Comparison of ENCODE assay signal across 19 cellular contexts in the genomic region with DNA sequence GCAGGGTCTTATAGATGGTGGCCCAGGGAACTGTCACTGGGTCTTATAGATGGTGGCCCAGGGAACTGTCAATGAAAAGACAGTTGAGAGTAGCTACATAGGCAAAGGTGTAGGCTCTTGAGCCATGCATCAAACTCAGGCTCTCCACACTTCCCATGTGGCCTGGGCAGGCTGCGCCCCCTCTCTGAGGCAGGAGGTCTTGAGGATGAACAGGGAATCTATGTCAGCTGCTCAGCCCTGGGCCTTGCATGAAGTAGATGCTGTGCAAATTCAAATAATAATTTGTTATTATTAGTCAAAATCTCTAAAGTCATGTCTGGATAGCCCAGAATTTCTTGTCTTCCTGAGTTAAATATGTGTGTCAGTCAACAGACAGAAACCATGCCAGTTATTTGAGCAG. TPM values are rescaled to one million over a fixed set of nuclear protein-coding genes. Genes with fewer than 3 reads are reported as not detected.
DNase-seq lines count a peak whose midpoint lies in the region; ATAC-seq, FAIRE-seq and TF ChIP-seq lines count a peak whose summit lies in the region.
"Had no signal": no experiment of that assay in that cellular context is flagged by ENCODE, and none has a peak within 500 bp of the region (broad histone marks: within the 10 kb centered on the region; RNA-seq: fewer than 3 reads in every experiment).

No MANE protein-coding gene starts in this region.

- H3K27ac ChIP-seq in HCT116 (ENCODE audit: low read depth, low read length) (no peak overlapping the region), WERI-Rb-1 (peak overlapping the region; percentile 61), H1 (ENCODE audit: low read depth, low read length) (no peak overlapping the region)
- H3K27ac ChIP-seq: 22Rv1, A549, C4-2B had no signal

- H2BK20ac ChIP-seq in H1 (ENCODE audit: low read length): no peak overlapping the region

- H3K23me2 ChIP-seq in H1 (ENCODE audit: low read depth, low read length): no peaks in the 10 kb centered on the region

- WGBS in H1 (ENCODE audit: extremely low coverage in 1 of 2, insufficient coverage in 1 of 2, insufficient read length in 1 of 2, insufficient replicate concordance in 2 of 2, low coverage in 1 of 2, low lambda C conversion rate in 2 of 2, missing lambda C conversion rate in 1 of 2), 2 experiments: 89% methylated on average over 1 of the region's 1 CpG; no CpG with 5 or more reads in 1 of the 2 experiments

- intact Hi-C loops in HCT116 (cut with micrococcal nuclease): no loop called here

- H3K4me1 ChIP-seq in HCT116 (ENCODE audit: control insufficient read depth in 1 of 2, insufficient read depth in 2 of 2, low read length in 2 of 2) (no peaks in the 10 kb centered on the region), H1 (replicated peaks in 1 of 4; ENCODE audit: control insufficient read depth in 3 of 4, insufficient read depth in 4 of 4, low read length in 3 of 4) (no peaks in the 10 kb centered on the region)
- H3K4me1 ChIP-seq: A549 had no signal

- BruUV-seq in HCT116 (replicated peaks; lab: Mats Ljungman, UMichigan): no TSS peak

- POLR2A ChIA-PET in HCT116 (lab: Charles Lee) (no interaction called here), H1 (lab: Charles Lee; ENCODE audit: partially characterized antibody) (interaction anchor here (4.0 kb wide), 1 partner anchor 10 kb away, joined by 24 read pairs; no protein-coding TSS in a partner anchor)

- DNase-seq in GM13977 (ENCODE audit: low spot score) (no peak), HCT116 (ENCODE audit: low read depth, low spot score) (no peak), WERI-Rb-1 (no peak), H1 (ENCODE audit: low read depth in 1 of 2, low spot score in 2 of 2) (no peak), middle frontal gyrus (ENCODE audit: extremely low spot score, low spot score) (no peak), GM19240 (ENCODE audit: insufficient read length, low spot score) (no peak)
- DNase-seq: AML-193; CD4-positive, alpha-beta T cell; DMS153; DMS79 treated with DMSO at 0.1 percent for 48 hours; GF-D8; IMR-90; KBM-7 had no signal

- no peak overlapping the region for H2BK120ac ChIP-seq in H1 (replicated peaks; ENCODE audit: low read depth, low read length)

- H3K79me2 ChIP-seq in HCT116 (ENCODE audit: insufficient read depth, low read length) (no peaks in the 10 kb centered on the region), H1 (ENCODE audit: control insufficient read depth in 1 of 2, insufficient read depth in 2 of 2, low read length in 2 of 2) (no peaks in the 10 kb centered on the region)

- CTCF ChIA-PET in HCT116 (lab: Charles Lee): no interaction called here
- CTCF ChIA-PET in H1 (lab: Charles Lee; ENCODE audit: partially characterized antibody): interaction anchor here (0.6 to 2.6 kb wide), 7 partner anchors 8 to 89 kb away, joined by 3 to 9 read pairs (median 3); no protein-coding TSS in a partner anchor

- H3K56ac ChIP-seq in H1 (replicated peaks; ENCODE audit: insufficient read length, low read depth, low read length): no peak overlapping the region

- TF ChIP-seq RAD21 in HCT116 (IDR thresholded peaks at IDR 0.05; ENCODE audit: low read depth) (peak; percentile 12; the same call in 1 of the 2 replicates), H1 (IDR thresholded peaks at IDR 0.05 in 1 of 2, conservative IDR thresholded peaks at IDR 0.05 in 1 of 2; ENCODE audit: low read depth in 2 of 2, low read length in 2 of 2) (peak; percentile 37 to 42)

- ATAC-seq in HCT116 (0 out of 2 replicates have a peak, but pooled peaks have one; percentile 11), GM21723 (IDR thresholded peaks at IDR 0.05; ENCODE audit: unreplicated experiment) (no peak), GM19324 (IDR thresholded peaks at IDR 0.05; ENCODE audit: low FRiP score, unreplicated experiment) (no peak)

- no peaks in the 10 kb centered on the region for H3K9me2 ChIP-seq in HCT116 (ENCODE audit: insufficient read depth)

- H2BK12ac ChIP-seq in H1 (ENCODE audit: low read depth, low read length): no peak overlapping the region

- RAD21 ChIA-PET in HCT116 (lab: Charles Lee; ENCODE audit: low non-redundant PET in 1 of 2, low total read pairs in 2 of 2, uncharacterized antibody in 2 of 2, unreplicated experiment in 2 of 2): no interaction called here

- H3K79me1 ChIP-seq in H1 (ENCODE audit: low read depth, low read length): no peaks in the 10 kb centered on the region

- no peaks in the 10 kb centered on the region for H4K20me1 ChIP-seq in HCT116 (ENCODE audit: insufficient read depth)
- H4K20me1 ChIP-seq in H1 (replicated peaks in 1 of 2; ENCODE audit: control insufficient read depth in 1 of 2, insufficient read depth in 2 of 2, low read length in 2 of 2): peaks cover 0 to 2% of the 10 kb centered on the region in 2 experiments

- H3K4ac ChIP-seq in H1 (replicated peaks; ENCODE audit: insufficient read length, low read depth, low read length): no peak overlapping the region

- H4K8ac ChIP-seq in H1 (ENCODE audit: extremely low read depth, insufficient read depth, low read length): no peak overlapping the region

- H3K27me3 ChIP-seq in HCT116 (ENCODE audit: insufficient read depth, low read length): no peaks in the 10 kb centered on the region
- no peaks in the 10 kb centered on the region for H3K27me3 ChIP-seq in WERI-Rb-1 (ENCODE audit: insufficient read depth, low read depth, severe bottlenecking)
- H3K27me3 ChIP-seq in H1 (replicated peaks in 1 of 4; ENCODE audit: control insufficient read depth in 3 of 4, extremely low read depth in 1 of 4, insufficient read depth in 3 of 4, low read length in 3 of 4): no peaks in the 10 kb centered on the region; a peak in 1 of 7 replicates

- TF ChIP-seq EP300 in H1 (IDR thresholded peaks at IDR 0.05; ENCODE audit: borderline replicate concordance in 1 of 2, low read depth in 2 of 2, low read length in 2 of 2): no peak

- in situ Hi-C loops in GM13977 (cut with MboI; ENCODE audit: low pct_unique_long_range_greater_than_20kb, low sequenced_read_pairs, unreplicated experiment): no loop called here

- H2BK5ac ChIP-seq in H1 (ENCODE audit: low read depth, low read length): no peak overlapping the region

- no peak overlapping the region for H4K5ac ChIP-seq in H1 (ENCODE audit: insufficient read length, low read depth, low read length)

- FAIRE-seq in H1 (lab: Jason Lieb, UNC): no peak
- FAIRE-seq: A549, HTR-8/SVneo had no signal

- H3K14ac ChIP-seq in H1 (ENCODE audit: insufficient read length): no peak overlapping the region

- peak; percentile 10 for TF ChIP-seq CTCF in GM13977 (IDR thresholded peaks at IDR 0.05; ENCODE audit: extremely low read depth, insufficient read depth, missing control alignments)
- no peak for TF ChIP-seq CTCF in HCT116 (IDR thresholded peaks at IDR 0.05 in 2 of 3, conservative IDR thresholded peaks at IDR 0.05 in 1 of 3; ENCODE audit: borderline replicate concordance in 1 of 3, insufficient read depth in 1 of 3, low read depth in 2 of 3, low read length in 2 of 3)
- TF ChIP-seq CTCF in WERI-Rb-1 (IDR thresholded peaks at IDR 0.05; ENCODE audit: low read depth, low read length): peak; percentile 21; the same call in 1 of the 2 replicates
- TF ChIP-seq CTCF in H1 (IDR thresholded peaks at IDR 0.05; ENCODE audit: control extremely low read depth in 1 of 3, insufficient read depth in 1 of 3, low read depth in 1 of 3, low read length in 3 of 3): peak in 2 of 3 experiments; percentile 31 to 38; a peak in 2 of 4 replicates

- H2AFZ ChIP-seq in HCT116 (ENCODE audit: low read depth, low read length, poor library complexity, severe bottlenecking) (no peak overlapping the region), H1 (ENCODE audit: low read length) (no peak overlapping the region)

- H3K4me2 ChIP-seq in HCT116 (ENCODE audit: low read length) (no peak overlapping the region), H1 (ENCODE audit: insufficient read depth in 1 of 2, low read depth in 2 of 2, low read length in 2 of 2) (no peak overlapping the region)
- H3K4me2 ChIP-seq: A549 had no signal

- no peak overlapping the region for H3K23ac ChIP-seq in H1 (ENCODE audit: insufficient read length)

- H3K36me3 ChIP-seq in HCT116 (ENCODE audit: control insufficient read depth in 1 of 2, insufficient read depth in 2 of 2, low read length in 2 of 2) (no peaks in the 10 kb centered on the region), WERI-Rb-1 (peaks cover 40% of the 10 kb centered on the region), H1 (ENCODE audit: control insufficient read depth in 2 of 4, insufficient read depth in 4 of 4, low read length in 3 of 4) (no peaks in the 10 kb centered on the region)

- H2AK5ac ChIP-seq in H1 (ENCODE audit: low read depth, low read length): no peak overlapping the region

- H3K4me3 ChIP-seq in HCT116 (replicated peaks in 1 of 2; ENCODE audit: low read depth in 1 of 2, low read length in 2 of 2): no peak overlapping the region
- H3K4me3 ChIP-seq in WERI-Rb-1 (ENCODE audit: low read depth, low read length): no peak overlapping the region
- H3K4me3 ChIP-seq in H1 (ENCODE audit: extremely low read depth in 1 of 4, insufficient read depth in 2 of 4, low read depth in 3 of 4, low read length in 4 of 4): no peak overlapping the region
- H3K4me3 ChIP-seq: A549 had no signal

- H3K18ac ChIP-seq in H1 (ENCODE audit: extremely low read depth, low read length): no peak overlapping the region

- H3K9me3 ChIP-seq in HCT116 (ENCODE audit: control insufficient read depth in 1 of 2, insufficient read depth in 1 of 2, low read depth in 1 of 2, low read length in 2 of 2): no peaks in the 10 kb centered on the region
- H3K9me3 ChIP-seq in WERI-Rb-1 (ENCODE audit: severe bottlenecking): no peaks in the 10 kb centered on the region
- H3K9me3 ChIP-seq in H1 (ENCODE audit: insufficient read depth in 2 of 2, low read depth in 1 of 2, low read length in 1 of 2): no peaks in the 10 kb centered on the region
- H3K9me3 ChIP-seq: A549 had no signal

- H3K9ac ChIP-seq in HCT116 (ENCODE audit: low read length): no peak overlapping the region
- H3K9ac ChIP-seq in H1 (replicated peaks in 1 of 4; ENCODE audit: extremely low read depth in 1 of 4, low read depth in 3 of 4, low read length in 3 of 4): no peak overlapping the region

- no peak overlapping the region for H4K91ac ChIP-seq in H1 (replicated peaks; ENCODE audit: insufficient read length, low read length)

- H2BK15ac ChIP-seq in H1 (ENCODE audit: low read length): no peak overlapping the region

- no peak for TF ChIP-seq POLR2A in HCT116 (IDR thresholded peaks at IDR 0.05; ENCODE audit: borderline replicate concordance, extremely low read depth, insufficient read depth, insufficient read length)
- no peak for TF ChIP-seq POLR2A in H1 (IDR thresholded peaks at IDR 0.05; ENCODE audit: control extremely low read depth in 1 of 2, low read depth in 2 of 2, low read length in 2 of 2)

RNA-seq across cellular contexts. Expression of a gene that starts 26.7 kb away (rescaled TPM):
- total RNA-seq in HCT116 (2021; ENCODE audit: unreplicated experiment): 160 TPM
- polyA plus RNA-seq in HCT116 (2012): 157 and 164 TPM in 2 replicates
- total RNA-seq in H1 (2021; fragmentation: NEBNext Ultra II Directional; extraction: Animal tissue kit (Norgen Biotek cat#: 25700)): 159 and 162 TPM in 2 replicates
- 546 and 743 TPM in 2 replicates for polyA plus RNA-seq in H1 (2011; rRNA removed)
- polyA plus RNA-seq in H1 (2011; cell fraction: cytosol; rRNA removed): 422 TPM
- 1,385 TPM for polyA plus RNA-seq in H1 (2011; cell fraction: nucleus; rRNA removed)
- 179 to 242 TPM (median 225 TPM) in 4 replicates for polyA plus RNA-seq in H1 (2012, experiment 1 of 2)
- 236 TPM for polyA plus RNA-seq in H1 (2012, experiment 2 of 2)
- 117 TPM for polyA plus RNA-seq in H1 (2013, experiment 1 of 2)
- polyA plus RNA-seq in H1 (2013, experiment 2 of 2): 108 TPM
- polyA minus RNA-seq in H1 (2011; rRNA and poly(A)+ RNA removed): 256 and 338 TPM in 2 replicates
- polyA minus RNA-seq in H1 (2011; cell fraction: cytosol; rRNA and poly(A)+ RNA removed): 108 TPM
- polyA minus RNA-seq in H1 (2011; cell fraction: nucleus; rRNA and poly(A)+ RNA removed): 190 TPM

Comparison
In these comparisons a context has a peak if more than half of its experiments do, and no peak if none do; other contexts are left out.
1. CTCF ChIP-seq: peak in GM13977 (single experiment), WERI-Rb-1 (single experiment) and H1 (2 of 3); none in HCT116 (0 of 3).